ENCODE assay signal across 8 cellular contexts in genomic region chr1:24705260-24706073, GRCh38. TPM values are rescaled to one million over a fixed set of nuclear protein-coding genes. Genes with fewer than 3 reads are reported as not detected.
DNase-seq lines count a peak whose midpoint lies in the region; ATAC-seq, FAIRE-seq and TF ChIP-seq lines count a peak whose summit lies in the region.

No MANE protein-coding gene starts in this region.

- no peak for TF ChIP-seq EP300 in A549 (IDR thresholded peaks at IDR 0.05)

- H3K4me3 ChIP-seq in A549 (peak overlapping the region; percentile 33), duodenal mucosa (ENCODE audit: low read depth in 1 of 2, low read length in 2 of 2) (peak overlapping the region; percentile 72 to 73), liver (ENCODE audit: low read depth in 1 of 3, low read length in 3 of 3) (peak overlapping the region; percentile 19 to 67 (median 64))

- H3K36me3 ChIP-seq in duodenal mucosa (ENCODE audit: control insufficient read depth in 1 of 2, insufficient read depth in 2 of 2, low read length in 2 of 2) (no peaks in the 10 kb centered on the region), liver (ENCODE audit: control insufficient read depth in 4 of 4, insufficient read depth in 3 of 4, low read depth in 1 of 4, low read length in 3 of 4) (no peaks in the 10 kb centered on the region)

- H3K27ac ChIP-seq in A549 (peak overlapping the region; percentile 67 to 89), duodenal mucosa (ENCODE audit: low read depth, low read length) (no peak overlapping the region), liver (ENCODE audit: low read depth in 1 of 2, low read length in 2 of 2) (peak overlapping the region; percentile 82 to 85)

- no peak for TF ChIP-seq RAD21 in A549 (conservative IDR thresholded peaks at IDR 0.05 in 1 of 2, IDR thresholded peaks at IDR 0.05 in 1 of 2)
- peak in 1 of 2 donors; percentile 18 for TF ChIP-seq RAD21 in liver (IDR thresholded peaks at IDR 0.05)

- H3K9ac ChIP-seq in duodenal mucosa (ENCODE audit: low read depth in 1 of 2, low read length in 2 of 2) (peak overlapping the region; percentile 25 to 29), liver (ENCODE audit: low read depth in 1 of 2, low read length in 2 of 2) (peak overlapping the region in 1 of 2 donors; percentile 49)

- peak; percentile 98 to 99 for ATAC-seq in A549
- ATAC-seq in GM18502 (IDR thresholded peaks at IDR 0.05; ENCODE audit: poor library complexity, unreplicated experiment), result peak; percentile 56
- ATAC-seq in GM21526 (IDR thresholded peaks at IDR 0.05; ENCODE audit: low FRiP score, unreplicated experiment), result no peak

- TF ChIP-seq CTCF in A549 (IDR thresholded peaks at IDR 0.05), result no peak
- TF ChIP-seq CTCF in liver (IDR thresholded peaks at IDR 0.05; ENCODE audit: low read depth, low read length, missing input control), result peak; percentile 9

- POLR2A ChIA-PET in A549 (lab: Yijun Ruan, JAX), result interaction anchor here (0.6 to 1.8 kb wide), 12 partner anchors 9 to 1361 kb away, joined by 3 to 12 read pairs (median 4); partner anchors contain the start of genes CLIC4 and HNRNPR

- no peak for TF ChIP-seq POLR2A in A549 (IDR thresholded peaks at IDR 0.05; ENCODE audit: low read length)

- peaks cover 18% of the 10 kb centered on the region for H3K4me1 ChIP-seq in A549
- H3K4me1 ChIP-seq in duodenal mucosa (ENCODE audit: control insufficient read depth in 1 of 2, insufficient read depth in 2 of 2, low read length in 2 of 2), result peaks cover 3 to 6% of the 10 kb centered on the region in 2 donors
- H3K4me1 ChIP-seq in liver (ENCODE audit: control insufficient read depth in 4 of 4, insufficient read depth in 4 of 4, low read length in 3 of 4), result peaks cover 0 to 15% (median 7%) of the 10 kb centered on the region in 4 donors

- no peak for FAIRE-seq in A549 (lab: Jason Lieb, UNC)

- H3K27me3 ChIP-seq in duodenal mucosa (ENCODE audit: control insufficient read depth in 1 of 2, insufficient read depth in 2 of 2, low read length in 2 of 2), result no peaks in the 10 kb centered on the region
- H3K27me3 ChIP-seq in liver (ENCODE audit: control insufficient read depth in 4 of 4, insufficient read depth in 4 of 4, low read length in 3 of 4), result no peaks in the 10 kb centered on the region

- CTCF ChIA-PET in A549 (lab: Yijun Ruan, JAX), result interaction anchor here (1.5 kb wide), 1 partner anchor 17 kb away, joined by 16 read pairs; no protein-coding TSS in a partner anchor

- DNase-seq in A549 (ENCODE audit: low read depth in 1 of 2, low spot score in 1 of 2), result peak; percentile 91 to 95
- peak; percentile 25 for DNase-seq in NCI-H1048 (lab: John Stamatoyannopoulos, UW)
- DNase-seq in SW480 (ENCODE audit: low spot score), result peak; percentile 90
- peak; percentile 10 to 25 for DNase-seq in stimulated activated CD4-positive, alpha-beta T cell treated with anti-CD3 and anti-CD28 coated beads, Interleukin-4, amount 100 ng/mL, for 48 hours (ENCODE audit: low read depth in 2 of 2)

- H3K9me3 ChIP-seq in A549, result no peaks in the 10 kb centered on the region
- no peaks in the 10 kb centered on the region for H3K9me3 ChIP-seq in duodenal mucosa (ENCODE audit: control insufficient read depth in 1 of 2, low read length in 2 of 2)
- H3K9me3 ChIP-seq in liver (ENCODE audit: control insufficient read depth in 4 of 4, low read length in 3 of 4), result no peaks in the 10 kb centered on the region

- 2% methylated on average over 18 of the region's 18 CpGs for WGBS in A549 (ENCODE audit: missing lambda C conversion rate)
- 9% methylated on average over 18 of the region's 18 CpGs for WGBS in liver

- H3K4me2 ChIP-seq in A549, result peak overlapping the region; percentile 72

TF ChIP-seq in A549, 52 proteins besides CTCF, POLR2A, EP300 and RAD21:
- TF ChIP-seq JUN (IDR thresholded peaks at IDR 0.05), result peak in 1 of 2 experiments; percentile 38; a peak in 1 of 5 replicates
- TF ChIP-seq, protein P1, sequence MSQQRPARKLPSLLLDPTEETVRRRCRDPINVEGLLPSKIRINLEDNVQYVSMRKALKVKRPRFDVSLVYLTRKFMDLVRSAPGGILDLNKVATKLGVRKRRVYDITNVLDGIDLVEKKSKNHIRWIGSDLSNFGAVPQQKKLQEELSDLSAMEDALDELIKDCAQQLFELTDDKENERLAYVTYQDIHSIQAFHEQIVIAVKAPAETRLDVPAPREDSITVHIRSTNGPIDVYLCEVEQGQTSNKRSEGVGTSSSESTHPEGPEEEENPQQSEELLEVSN (IDR thresholded peaks at IDR 0.05; ENCODE audit: borderline replicate concordance, low read depth), result no peak; the same call in 1 of the 2 replicates
TF ChIP-seq in A549: peak in this region for 1.

TF ChIP-seq in liver, 16 proteins besides CTCF, POLR2A, EP300 and RAD21:
- TF ChIP-seq MAX (IDR thresholded peaks at IDR 0.05) (peak; percentile 8), JUND (IDR thresholded peaks at IDR 0.05) (no peak), FOXA2 (IDR thresholded peaks at IDR 0.05) (peak; percentile 80), RXRA (IDR thresholded peaks at IDR 0.05) (peak in 1 of 2 donors; percentile 43), HNF4A (conservative IDR thresholded peaks at IDR 0.05) (peak; percentile 31 to 41), GABPA (IDR thresholded peaks at IDR 0.05 in 1 of 2, conservative IDR thresholded peaks at IDR 0.05 in 1 of 2) (peak in 1 of 2 donors; percentile 31), NR2F2 (IDR thresholded peaks at IDR 0.05) (peak; percentile 45), HNF4G (IDR thresholded peaks at IDR 0.05) (no peak), TAF1 (conservative IDR thresholded peaks at IDR 0.05) (no peak), ATF3 (IDR thresholded peaks at IDR 0.05) (peak; percentile 27), EGR1 (IDR thresholded peaks at IDR 0.05; ENCODE audit: low read depth in 2 of 2) (no peak), YY1 (IDR thresholded peaks at IDR 0.05) (peak; percentile 75), FOXA1 (IDR thresholded peaks at IDR 0.05) (peak; percentile 59), SP1 (IDR thresholded peaks at IDR 0.05) (peak; percentile 96)
- TF ChIP-seq, protein P2, sequence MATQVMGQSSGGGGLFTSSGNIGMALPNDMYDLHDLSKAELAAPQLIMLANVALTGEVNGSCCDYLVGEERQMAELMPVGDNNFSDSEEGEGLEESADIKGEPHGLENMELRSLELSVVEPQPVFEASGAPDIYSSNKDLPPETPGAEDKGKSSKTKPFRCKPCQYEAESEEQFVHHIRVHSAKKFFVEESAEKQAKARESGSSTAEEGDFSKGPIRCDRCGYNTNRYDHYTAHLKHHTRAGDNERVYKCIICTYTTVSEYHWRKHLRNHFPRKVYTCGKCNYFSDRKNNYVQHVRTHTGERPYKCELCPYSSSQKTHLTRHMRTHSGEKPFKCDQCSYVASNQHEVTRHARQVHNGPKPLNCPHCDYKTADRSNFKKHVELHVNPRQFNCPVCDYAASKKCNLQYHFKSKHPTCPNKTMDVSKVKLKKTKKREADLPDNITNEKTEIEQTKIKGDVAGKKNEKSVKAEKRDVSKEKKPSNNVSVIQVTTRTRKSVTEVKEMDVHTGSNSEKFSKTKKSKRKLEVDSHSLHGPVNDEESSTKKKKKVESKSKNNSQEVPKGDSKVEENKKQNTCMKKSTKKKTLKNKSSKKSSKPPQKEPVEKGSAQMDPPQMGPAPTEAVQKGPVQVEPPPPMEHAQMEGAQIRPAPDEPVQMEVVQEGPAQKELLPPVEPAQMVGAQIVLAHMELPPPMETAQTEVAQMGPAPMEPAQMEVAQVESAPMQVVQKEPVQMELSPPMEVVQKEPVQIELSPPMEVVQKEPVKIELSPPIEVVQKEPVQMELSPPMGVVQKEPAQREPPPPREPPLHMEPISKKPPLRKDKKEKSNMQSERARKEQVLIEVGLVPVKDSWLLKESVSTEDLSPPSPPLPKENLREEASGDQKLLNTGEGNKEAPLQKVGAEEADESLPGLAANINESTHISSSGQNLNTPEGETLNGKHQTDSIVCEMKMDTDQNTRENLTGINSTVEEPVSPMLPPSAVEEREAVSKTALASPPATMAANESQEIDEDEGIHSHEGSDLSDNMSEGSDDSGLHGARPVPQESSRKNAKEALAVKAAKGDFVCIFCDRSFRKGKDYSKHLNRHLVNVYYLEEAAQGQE (IDR thresholded peaks at IDR 0.05), result no peak
- TF ChIP-seq, protein P3, sequence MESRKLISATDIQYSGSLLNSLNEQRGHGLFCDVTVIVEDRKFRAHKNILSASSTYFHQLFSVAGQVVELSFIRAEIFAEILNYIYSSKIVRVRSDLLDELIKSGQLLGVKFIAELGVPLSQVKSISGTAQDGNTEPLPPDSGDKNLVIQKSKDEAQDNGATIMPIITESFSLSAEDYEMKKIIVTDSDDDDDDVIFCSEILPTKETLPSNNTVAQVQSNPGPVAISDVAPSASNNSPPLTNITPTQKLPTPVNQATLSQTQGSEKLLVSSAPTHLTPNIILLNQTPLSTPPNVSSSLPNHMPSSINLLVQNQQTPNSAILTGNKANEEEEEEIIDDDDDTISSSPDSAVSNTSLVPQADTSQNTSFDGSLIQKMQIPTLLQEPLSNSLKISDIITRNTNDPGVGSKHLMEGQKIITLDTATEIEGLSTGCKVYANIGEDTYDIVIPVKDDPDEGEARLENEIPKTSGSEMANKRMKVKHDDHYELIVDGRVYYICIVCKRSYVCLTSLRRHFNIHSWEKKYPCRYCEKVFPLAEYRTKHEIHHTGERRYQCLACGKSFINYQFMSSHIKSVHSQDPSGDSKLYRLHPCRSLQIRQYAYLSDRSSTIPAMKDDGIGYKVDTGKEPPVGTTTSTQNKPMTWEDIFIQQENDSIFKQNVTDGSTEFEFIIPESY (IDR thresholded peaks at IDR 0.05), result no peak
TF ChIP-seq in liver: peak in this region for 10.

RNA-seq across cellular contexts. Expression of gene CLIC4, which starts 39.8 kb away (rescaled TPM):
- polyA plus RNA-seq in A549 (2011; rRNA removed) (85.4 and 97.4 TPM in 2 replicates), A549 (2017; fragmentation: RNase III; extraction: RNeasy Plus Mini Kit Qiagen cat#74134 plus additional on column Dnase treatment) (52.0 to 54.4 TPM (median 52.1 TPM) in 3 replicates), liver (10 to 100 TPM; 15.0 to 20.6 TPM)
- 12.8 and 14.1 TPM in 2 replicates for polyA plus RNA-seq in A549 (2012; cell fraction: cytosol; rRNA removed)
- polyA plus RNA-seq in A549 (2012; cell fraction: nucleus; rRNA removed), result 6.8 and 9.2 TPM in 2 replicates
- 20.5 and 21.3 TPM in 2 replicates for polyA minus RNA-seq in A549 (2011; rRNA and poly(A)+ RNA removed)
- total RNA-seq in liver, result 10 to 100 TPM; 36.1 to 40.7 TPM

Comparison
In these comparisons a context has a peak if more than half of its experiments do, and no peak if none do; other contexts are left out.
1. DNase-seq: peak in every context shown above with its lines; median percentile 93 in A549; 90 in SW480; 25 in NCI-H1048; 18 in stimulated activated CD4-positive, alpha-beta T cell treated with anti-CD3 and anti-CD28 coated beads, Interleukin-4, amount 100 ng/mL, for 48 hours.